Comparison of ENCODE assay signal across 18 cellular contexts in the genomic region with DNA sequence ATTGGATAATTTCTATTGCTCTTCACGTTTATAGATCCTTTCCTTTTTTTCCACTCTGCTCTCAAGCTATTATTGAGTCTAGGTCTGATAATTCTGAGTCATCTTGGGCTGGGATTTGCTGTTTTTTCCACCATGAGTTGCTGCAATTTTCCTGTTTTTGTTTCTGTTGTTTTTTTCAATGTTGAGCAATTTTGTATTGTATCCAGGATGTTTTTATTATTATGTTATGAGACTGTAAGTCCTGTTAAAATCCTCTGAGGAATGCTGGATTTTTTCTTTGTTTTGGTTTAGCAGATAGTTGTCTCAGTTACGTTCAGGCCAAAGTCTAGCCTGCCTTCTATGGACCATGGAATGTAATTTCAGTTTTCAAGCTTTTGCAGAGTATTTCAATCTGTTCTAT. TPM values are rescaled to one million over a fixed set of nuclear protein-coding genes. Genes with fewer than 3 reads are reported as not detected.
DNase-seq lines count a peak whose midpoint lies in the region; ATAC-seq and TF ChIP-seq lines count a peak whose summit lies in the region.
"Had no signal": no experiment of that assay in that cellular context is flagged by ENCODE, and none has a peak within 500 bp of the region (broad histone marks: within the 10 kb centered on the region; RNA-seq: fewer than 3 reads in every experiment).

No MANE protein-coding gene starts in this region.

- CTCF ChIA-PET in GM10248 (lab: Yijun Ruan, JAX) (no interaction called here), PC-3 (lab: Charles Lee) (no interaction called here)

- no peak overlapping the region for H3K4me2 ChIP-seq in PC-3 (ENCODE audit: low read length)
- H3K4me2 ChIP-seq: BLaER1 treated with 17β-estradiol and CSF1 and Interleukin-3, amounts not matched to agents 10 nM and 100 nM had no signal

- no peak overlapping the region for H3K27ac ChIP-seq in PC-3 (ENCODE audit: low read length)
- H3K27ac ChIP-seq: BLaER1 treated with 17β-estradiol and CSF1 and Interleukin-3, amounts not matched to agents 10 nM and 100 nM; foreskin keratinocyte had no signal

- no peaks in the 10 kb centered on the region for H3K4me1 ChIP-seq in PC-3 (ENCODE audit: insufficient read depth, low read length)
- H3K4me1 ChIP-seq: foreskin keratinocyte had no signal

- no peak overlapping the region for H2AFZ ChIP-seq in PC-3 (ENCODE audit: low read length)

- no peaks in the 10 kb centered on the region for H3K36me3 ChIP-seq in PC-3 (ENCODE audit: low read depth, low read length)
- H3K36me3 ChIP-seq: BLaER1 treated with 17β-estradiol and CSF1 and Interleukin-3, amounts not matched to agents 10 nM and 100 nM had no signal

- H4K20me1 ChIP-seq in PC-3 (ENCODE audit: low read length) = no peaks in the 10 kb centered on the region
- H4K20me1 ChIP-seq: BLaER1 treated with 17β-estradiol and CSF1 and Interleukin-3, amounts not matched to agents 10 nM and 100 nM had no signal

- TF ChIP-seq CTCF in AG10803 (conservative IDR thresholded peaks at IDR 0.05; ENCODE audit: low read length) = peak; percentile 49
- no peak for TF ChIP-seq CTCF in epithelial cell of proximal tubule (conservative IDR thresholded peaks at IDR 0.05; ENCODE audit: low read depth, low read length)
- no peak for TF ChIP-seq CTCF in GM10248 (IDR thresholded peaks at IDR 0.05; ENCODE audit: control extremely low read depth, extremely low read depth, low read depth, missing control alignments)
- no peak for TF ChIP-seq CTCF in PC-3 (conservative IDR thresholded peaks at IDR 0.05; ENCODE audit: low read depth, low read length)
- no peak for TF ChIP-seq CTCF in GM13976 (IDR thresholded peaks at IDR 0.05; ENCODE audit: borderline replicate concordance, control extremely low read depth, extremely low read depth, insufficient read depth, missing control alignments)

- H3K79me2 ChIP-seq in PC-3 (ENCODE audit: low read length) = no peaks in the 10 kb centered on the region

- H3F3A ChIP-seq in PC-3 (ENCODE audit: low read length, unreplicated experiment) = no peaks in the 10 kb centered on the region

- in situ Hi-C loops in GM13976 (cut with MboI; ENCODE audit: low sequenced_read_pairs, unreplicated experiment) = no loop called here

- POLR2A ChIA-PET in GM10248 (lab: Yijun Ruan, JAX) (no interaction called here), PC-3 (lab: Charles Lee; ENCODE audit: unreplicated experiment) (no interaction called here)

- H3K9ac ChIP-seq in PC-3 (ENCODE audit: low read length) = no peak overlapping the region
- H3K9ac ChIP-seq: BLaER1 treated with 17β-estradiol and CSF1 and Interleukin-3, amounts not matched to agents 10 nM and 100 nM had no signal

- DNase-seq in AG10803 (ENCODE audit: low read depth) (peak; percentile 88), OCI-M1 (lab: John Stamatoyannopoulos, UW) (peak; percentile 7), epithelial cell of proximal tubule (ENCODE audit: low read depth) (peak; percentile 13), myocyte (ENCODE audit: low read depth) (peak; percentile 48), GM10248 (ENCODE audit: extremely low spot score) (no peak), PC-3 (no peak), GM13976 (ENCODE audit: low spot score) (no peak)
- DNase-seq: activated CD4-positive, alpha-beta memory T cell treated with anti-CD3 and anti-CD28 coated beads, Interleukin-2, amount 10 ng/mL, durations not matched to agents 7 days and 5 days; DND-41; H9; naive B cell; NCI-H2081; retina; SHP77; stimulated activated naive B cell treated with anti-CD40 and anti-IgM and Interleukin-4, amounts not matched to agents 10 μg/mL and 1 μg/mL and 100 μg/mL, for 72 hours had no signal

- H3K27me3 ChIP-seq in PC-3 (ENCODE audit: low read length) = no peaks in the 10 kb centered on the region
- H3K27me3 ChIP-seq: BLaER1 treated with 17β-estradiol and CSF1 and Interleukin-3, amounts not matched to agents 10 nM and 100 nM; foreskin keratinocyte had no signal

- intact Hi-C loops in PC-3 (cut with micrococcal nuclease) = no loop called here

- no peaks in the 10 kb centered on the region for H3K9me2 ChIP-seq in PC-3 (replicated peaks; ENCODE audit: low read length)

- no TSS peak for BruUV-seq in PC-3 (replicated peaks; lab: Mats Ljungman, UMichigan)

- no peaks in the 10 kb centered on the region for H3K9me3 ChIP-seq in PC-3 (ENCODE audit: low read length)

- H3K4me3 ChIP-seq in AG10803 (ENCODE audit: low read length) = no peak overlapping the region
- no peak overlapping the region for H3K4me3 ChIP-seq in epithelial cell of proximal tubule (ENCODE audit: low read depth, low read length)
- H3K4me3 ChIP-seq in PC-3 (ENCODE audit: low read length) = no peak overlapping the region
- H3K4me3 ChIP-seq: BLaER1 treated with 17β-estradiol and CSF1 and Interleukin-3, amounts not matched to agents 10 nM and 100 nM had no signal

- ATAC-seq in PC-3 = no peak
- no peak for ATAC-seq in GM19351 (IDR thresholded peaks at IDR 0.05; ENCODE audit: unreplicated experiment)
- ATAC-seq: foreskin keratinocyte; stimulated activated naive B cell treated with anti-CD40 and anti-IgM and Interleukin-4, amounts not matched to agents 10 μg/mL and 1 μg/mL and 100 μg/mL, for 72 hours had no signal

RNA-seq across cellular contexts. Expression of a gene that starts 13.0 kb away (rescaled TPM):
- 12.9 and 14.8 TPM in 2 replicates for total RNA-seq in epithelial cell of proximal tubule
- total RNA-seq in myocyte = 17.5 and 22.6 TPM in 2 replicates
- 6.8 TPM for polyA plus RNA-seq in myocyte (2012)
- total RNA-seq in PC-3 (2014; rRNA removed) = 31.4 and 46.5 TPM in 2 replicates

Comparison
In these comparisons a context has a peak if more than half of its experiments do, and no peak if none do; other contexts are left out.
1. DNase-seq: peak in AG10803 (single experiment), OCI-M1 (single experiment), epithelial cell of proximal tubule (single experiment) and myocyte (single experiment); none in GM10248 (single experiment), PC-3 (single experiment) and GM13976 (single experiment).